Comparison of ENCODE assay signal across 1 cellular context in the genomic region with DNA sequence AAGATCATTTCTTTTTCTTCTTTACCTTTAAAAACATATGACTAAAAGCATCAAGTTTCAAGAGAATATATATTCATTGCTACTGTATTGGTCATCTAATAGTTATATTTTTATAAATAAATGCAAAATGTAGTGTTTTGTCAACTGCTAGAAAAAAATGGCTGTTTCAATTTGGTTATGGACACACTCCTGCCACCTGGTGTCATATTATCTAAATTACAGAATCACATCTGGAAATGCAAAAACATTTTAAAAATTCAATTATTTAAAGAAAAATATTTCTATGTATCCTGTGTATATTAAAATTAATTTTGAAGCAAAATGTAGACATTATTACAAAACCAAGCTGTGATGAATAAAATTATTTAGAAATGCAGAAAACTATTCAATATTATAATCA.
TF ChIP-seq lines count a peak whose summit lies in the region.

No MANE protein-coding gene starts in this region.

TF ChIP-seq in liver, 16 proteins besides CTCF, POLR2A, EP300 and RAD21 (continued from another document):
- TF ChIP-seq RXRA (IDR thresholded peaks at IDR 0.05) (no peak), JUND (IDR thresholded peaks at IDR 0.05) (no peak)
- TF ChIP-seq, protein P1, sequence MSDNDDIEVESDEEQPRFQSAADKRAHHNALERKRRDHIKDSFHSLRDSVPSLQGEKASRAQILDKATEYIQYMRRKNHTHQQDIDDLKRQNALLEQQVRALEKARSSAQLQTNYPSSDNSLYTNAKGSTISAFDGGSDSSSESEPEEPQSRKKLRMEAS (IDR thresholded peaks at IDR 0.05) = no peak
